In genomic region chr12:14264777-14265176, GRCh38 we compare ENCODE assay signal across 19 cellular contexts.
A peak's percentile ranks its signal among the peaks of the same experiment; 100 is the strongest.
DNase-seq lines count a peak whose midpoint lies in the region; ATAC-seq and TF ChIP-seq lines count a peak whose summit lies in the region.
"Had no signal": no experiment of that assay in that cellular context is flagged by ENCODE, and none has a peak within 500 bp of the region (broad histone marks: within the 10 kb centered on the region; RNA-seq: fewer than 3 reads in every experiment).

No MANE protein-coding gene starts in this region.

- peaks cover 50% of the 10 kb centered on the region for H3K4me1 Mint-ChIP-seq in CD14-positive monocyte
- peaks cover 9% of the 10 kb centered on the region for H3K4me1 Mint-ChIP-seq in activated CD4-positive, alpha-beta memory T cell treated with anti-CD3 and anti-CD28 coated beads, Interleukin-2, amount 10 ng/mL, durations not matched to agents 7 days and 5 days

- peaks cover 3 to 6% of the 10 kb centered on the region in 2 donors for H3K36me3 Mint-ChIP-seq in CD14-positive monocyte
- H3K36me3 Mint-ChIP-seq in activated CD4-positive, alpha-beta memory T cell treated with anti-CD3 and anti-CD28 coated beads, Interleukin-2, amount 10 ng/mL, durations not matched to agents 7 days and 5 days (ENCODE audit: low read depth): peaks cover 5% of the 10 kb centered on the region

- DNase-seq in CD14-positive monocyte (ENCODE audit: low spot score) (no peak), RPMI7951 (ENCODE audit: low read depth) (peak; percentile 81), fibroblast of gingiva (ENCODE audit: low read depth) (peak; percentile 50), GM19240 (ENCODE audit: insufficient read length, low spot score) (no peak), posterior vena cava (ENCODE audit: low spot score) (no peak)
- no peak for DNase-seq in activated CD4-positive, alpha-beta memory T cell treated with anti-CD3 and anti-CD28 coated beads, Interleukin-2, amount 10 ng/mL, durations not matched to agents 7 days and 5 days
- DNase-seq: activated CD4-positive, alpha-beta T cell treated with anti-CD3 and anti-CD28 coated beads, Interleukin-2, amount 10 ng/mL, durations not matched to agents 24 days and 14 days; activated naive CD4-positive, alpha-beta T cell treated with Interleukin-2 at 50 U/mL for 16 hours; colonic mucosa; GOT3; lower lobe of right lung; naive B cell; NCI-H2029; NCI-H510A treated with DMSO at 0.1 percent for 48 hours; posterior cingulate gyrus; stimulated activated CD4-positive, alpha-beta T cell treated with anti-CD3 and anti-CD28 coated beads, Interleukin-4, amount 100 ng/mL, for 1 hour had no signal

- no peaks in the 10 kb centered on the region for H3K36me3 ChIP-seq in HEK293 (ENCODE audit: control insufficient read depth in 2 of 2, insufficient read depth in 1 of 2, low read length in 2 of 2)
- H3K36me3 ChIP-seq: colonic mucosa, lower lobe of right lung, suprapubic skin had no signal

- intact Hi-C loops in CD14-positive monocyte (cut with micrococcal nuclease): no loop called here
- intact Hi-C loops in posterior vena cava (cut with DNase I): no loop called here

- peaks cover 0 to 2% (median 0%) of the 10 kb centered on the region in 3 donors for H3K27me3 Mint-ChIP-seq in CD14-positive monocyte (ENCODE audit: low read depth in 3 of 3)
- H3K27me3 Mint-ChIP-seq in activated CD4-positive, alpha-beta memory T cell treated with anti-CD3 and anti-CD28 coated beads, Interleukin-2, amount 10 ng/mL, durations not matched to agents 7 days and 5 days: no peaks in the 10 kb centered on the region
- H3K27me3 Mint-ChIP-seq: activated CD4-positive, alpha-beta T cell treated with anti-CD3 and anti-CD28 coated beads, Interleukin-2, amount 10 ng/mL, durations not matched to agents 24 days and 14 days; naive B cell had no signal

- H3K9me3 Mint-ChIP-seq in CD14-positive monocyte: peaks cover 7 to 21% (median 12%) of the 10 kb centered on the region in 7 donors
- H3K9me3 Mint-ChIP-seq in activated CD4-positive, alpha-beta memory T cell treated with anti-CD3 and anti-CD28 coated beads, Interleukin-2, amount 10 ng/mL, durations not matched to agents 7 days and 5 days: peaks cover 9% of the 10 kb centered on the region

- peak overlapping the region; percentile 80 to 92 (median 85) for H3K27ac Mint-ChIP-seq in CD14-positive monocyte
- no peak overlapping the region for H3K27ac Mint-ChIP-seq in activated CD4-positive, alpha-beta memory T cell treated with anti-CD3 and anti-CD28 coated beads, Interleukin-2, amount 10 ng/mL, durations not matched to agents 7 days and 5 days
- H3K27ac Mint-ChIP-seq: activated CD4-positive, alpha-beta T cell treated with anti-CD3 and anti-CD28 coated beads, Interleukin-2, amount 10 ng/mL, durations not matched to agents 24 days and 14 days had no signal

- H3K4me3 Mint-ChIP-seq in CD14-positive monocyte: no peak overlapping the region
- no peak overlapping the region for H3K4me3 Mint-ChIP-seq in activated CD4-positive, alpha-beta memory T cell treated with anti-CD3 and anti-CD28 coated beads, Interleukin-2, amount 10 ng/mL, durations not matched to agents 7 days and 5 days
- H3K4me3 Mint-ChIP-seq: activated CD4-positive, alpha-beta T cell treated with anti-CD3 and anti-CD28 coated beads, Interleukin-2, amount 10 ng/mL, durations not matched to agents 24 days and 14 days; naive B cell had no signal

- H3K4me3 ChIP-seq in HEK293 (ENCODE audit: low read depth, low read length): no peak overlapping the region
- H3K4me3 ChIP-seq: colonic mucosa, lower lobe of right lung, suprapubic skin had no signal

- ATAC-seq in GM21529 (IDR thresholded peaks at IDR 0.05; ENCODE audit: unreplicated experiment): no peak
- ATAC-seq: lower lobe of right lung had no signal

- no peak for TF ChIP-seq CTCF in CD14-positive monocyte (IDR thresholded peaks at IDR 0.05)
- no peak for TF ChIP-seq CTCF in HEK293 (tag by site-specific recombination; IDR thresholded peaks at IDR 0.05)

- H3K4me1 ChIP-seq in HEK293 (ENCODE audit: control insufficient read depth, insufficient read depth, low read length): peaks cover 3% of the 10 kb centered on the region; the same call in 1 of the 2 replicates
- H3K4me1 ChIP-seq: colonic mucosa had no signal

- CTCF ChIA-PET in HEK293 (lab: Yijun Ruan, JAX): interaction anchor here (1.5 kb wide), 1 partner anchor 190 kb away, joined by 3 read pairs; no protein-coding TSS in a partner anchor
- CTCF ChIA-PET in activated CD4-positive, alpha-beta memory T cell treated with anti-CD3 and anti-CD28 coated beads, Interleukin-2, amount 10 ng/mL, durations not matched to agents 7 days and 5 days (lab: Charles Lee): interaction anchor here (1.2 kb wide), 1 partner anchor 101 kb away, joined by 3 read pairs; the partner anchor contains the start of gene ATF7IP

- POLR2A ChIA-PET in HEK293 (lab: Yijun Ruan, JAX): no interaction called here
- POLR2A ChIA-PET in activated CD4-positive, alpha-beta memory T cell treated with anti-CD3 and anti-CD28 coated beads, Interleukin-2, amount 10 ng/mL, durations not matched to agents 7 days and 5 days (lab: Charles Lee): no interaction called here

- H3K27ac ChIP-seq in HEK293 (ENCODE audit: extremely low read depth, low read depth, low read length): no peak overlapping the region
- H3K27ac ChIP-seq: colonic mucosa, lower lobe of right lung, suprapubic skin had no signal

- H3K9me3 ChIP-seq in HEK293 (ENCODE audit: control insufficient read depth, insufficient read depth, low read depth, low read length): no peaks in the 10 kb centered on the region
- H3K9me3 ChIP-seq: colonic mucosa, lower lobe of right lung, suprapubic skin had no signal

TF ChIP-seq in HEK293, 187 proteins besides CTCF, POLR2A, EP300 and RAD21:
- TF ChIP-seq SETDB1 (IDR thresholded peaks at IDR 0.05; ENCODE audit: insufficient read length, low read length) (peak; percentile 43), ATF2 (tag by site-specific recombination; IDR thresholded peaks at IDR 0.05; ENCODE audit: low read depth) (peak; percentile 43; the same call in 1 of the 2 replicates), GLI2 (tag by site-specific recombination; IDR thresholded peaks at IDR 0.05; ENCODE audit: borderline replicate concordance, low read depth) (no peak)

Comparison
In these comparisons a context has a peak if more than half of its experiments do, and no peak if none do; other contexts are left out.
1. DNase-seq: peak in RPMI7951 (single experiment) and fibroblast of gingiva (single experiment); none in CD14-positive monocyte (single experiment), GM19240 (single experiment), posterior vena cava (single experiment) and activated CD4-positive, alpha-beta memory T cell treated with anti-CD3 and anti-CD28 coated beads, Interleukin-2, amount 10 ng/mL, durations not matched to agents 7 days and 5 days (single experiment).